ENCODE assay signal across 8 cellular contexts in the genomic region with DNA sequence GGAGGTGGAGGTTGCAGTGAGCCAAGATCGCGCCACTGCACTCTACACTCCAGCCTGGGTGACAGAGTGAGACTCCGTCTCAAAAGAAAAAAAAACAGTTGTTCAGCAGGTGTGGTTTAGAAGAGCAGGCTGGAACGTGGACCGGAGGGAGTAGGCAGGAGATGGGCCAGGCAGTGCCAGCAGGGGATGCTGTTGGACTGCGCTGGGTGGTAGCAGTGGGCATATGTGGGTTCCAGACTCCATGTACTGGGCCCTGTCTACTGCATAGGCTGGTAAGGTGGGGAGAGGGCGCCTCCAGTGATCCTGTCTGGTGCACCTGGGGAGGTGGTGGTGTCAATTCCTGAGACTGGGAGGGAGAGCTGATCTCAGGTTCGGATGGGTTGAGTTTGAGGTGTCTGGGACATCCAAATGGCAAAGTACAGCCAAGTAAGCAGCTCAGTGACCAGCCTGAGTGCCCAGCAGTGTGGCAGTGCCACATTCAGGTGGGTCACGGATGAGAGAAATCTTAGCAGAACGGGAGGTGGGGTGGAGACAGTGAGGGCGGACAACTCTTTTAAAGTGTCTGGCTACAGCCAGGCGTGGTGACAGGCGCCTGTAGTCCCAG. TPM values are rescaled to one million over a fixed set of nuclear protein-coding genes. Genes with fewer than 3 reads are reported as not detected.
DNase-seq lines count a peak whose midpoint lies in the region; ATAC-seq and TF ChIP-seq lines count a peak whose summit lies in the region.

No MANE protein-coding gene starts in this region.

- H3K27me3 ChIP-seq in H7 (ENCODE audit: control insufficient read depth, insufficient read depth, low read length) = no peaks in the 10 kb centered on the region
- no peaks in the 10 kb centered on the region for H3K27me3 ChIP-seq in adrenal gland

- WGBS in adrenal gland, 4 donors = 83 to 89% (median 87%) methylated on average over 9 to 13 of the region's 13 CpGs

- no peak overlapping the region for H3K27ac ChIP-seq in adrenal gland

- H3K4me3 ChIP-seq in AG09309 (ENCODE audit: control insufficient read depth, low read depth, low read length) (no peak overlapping the region), H7 (ENCODE audit: insufficient read depth, low read depth, low read length) (no peak overlapping the region), adrenal gland (no peak overlapping the region)

- intact Hi-C loops in adrenal gland (cut with DNase I) = no loop called here

- no peak for ATAC-seq in GM21717 (IDR thresholded peaks at IDR 0.05; ENCODE audit: unreplicated experiment)

- DNase-seq in AG09309 (ENCODE audit: low read depth) = no peak
- peak; percentile 80 for DNase-seq in H7
- peak; percentile 21 for DNase-seq in T follicular helper cell (ENCODE audit: low read depth)
- peak in 5 of 7 donors; percentile 26 to 64 (median 58) for DNase-seq in adrenal gland
- DNase-seq in iris pigment epithelial cell (ENCODE audit: low read depth) = peak; percentile 38
- DNase-seq in stimulated activated CD8-positive, alpha-beta memory T cell treated with anti-CD3 and anti-CD28 coated beads, Interleukin-12 subunit alpha, Interleukin-12 subunit beta, amount 100 ng/mL, for 1 hour (ENCODE audit: low read depth) = peak; percentile 27
- no peak for DNase-seq in T1000 (lab: John Stamatoyannopoulos, UW)

- TF ChIP-seq CTCF in AG09309 (IDR thresholded peaks at IDR 0.05; ENCODE audit: control insufficient read depth, insufficient read depth, low read depth, low read length, missing control alignments) (peak; percentile 74), adrenal gland (IDR thresholded peaks at IDR 0.05) (peak; percentile 24 to 81 (median 64))

- TF ChIP-seq POLR2A in adrenal gland (IDR thresholded peaks at IDR 0.05) = no peak

- H3K9me3 ChIP-seq in adrenal gland (replicated peaks in 1 of 3) = no peaks in the 10 kb centered on the region

- H3K4me1 ChIP-seq in adrenal gland (replicated peaks in 1 of 2) = peaks cover 0 to 8% of the 10 kb centered on the region in 2 donors

- H3K36me3 ChIP-seq in H7 (replicated peaks; ENCODE audit: control insufficient read depth, insufficient read depth, low read length) (no peaks in the 10 kb centered on the region; the same call in 1 of the 2 replicates), adrenal gland (replicated peaks in 1 of 2) (no peaks in the 10 kb centered on the region)

RNA-seq across cellular contexts. Expression of gene SFXN4, which starts 25.9 kb away (rescaled TPM):
- 15.3 and 24.6 TPM in 2 replicates for total RNA-seq in H7 (2014; rRNA removed; shearing (Covaris generic))
- total RNA-seq in adrenal gland = 10 to 100 TPM; 31.0 to 55.7 (median 45.8) TPM
- 100 to 1,000 TPM in 2 of 3 donors, 10 to 100 TPM in 1; 53.6 to 135 (median 102) TPM for polyA plus RNA-seq in adrenal gland

RNA-seq across cellular contexts. Expression of gene DENND10, which starts 35.7 kb away (rescaled TPM):
- 77.1 and 82.6 TPM in 2 replicates for total RNA-seq in H7 (2014; rRNA removed; shearing (Covaris generic))
- total RNA-seq in adrenal gland = 10 to 100 TPM; 23.4 to 65.3 (median 45.9) TPM
- polyA plus RNA-seq in adrenal gland = 10 to 100 TPM; 10.3 to 34.5 (median 20.7) TPM

RNA-seq across cellular contexts. Expression of gene PRDX3, which starts 39.0 kb away (rescaled TPM):
- 411 and 445 TPM in 2 replicates for total RNA-seq in H7 (2014; rRNA removed; shearing (Covaris generic))
- 100 to 1,000 TPM; 306 to 628 (median 425) TPM for total RNA-seq in adrenal gland
- 100 to 1,000 TPM; 150 to 596 (median 200) TPM for polyA plus RNA-seq in adrenal gland

RNA-seq across cellular contexts. Expression of gene EIF3A, which starts 58.9 kb away (rescaled TPM):
- total RNA-seq in H7 (2014; rRNA removed; shearing (Covaris generic)) = 89.3 and 129 TPM in 2 replicates
- 100 to 1,000 TPM in 1 of 8 donors, 10 to 100 TPM in 7; 65.2 to 117 (median 93.3) TPM for total RNA-seq in adrenal gland
- 100 to 1,000 TPM in 1 of 3 donors, 10 to 100 TPM in 2; 26.0 to 197 (median 51.4) TPM for polyA plus RNA-seq in adrenal gland

Comparison
In these comparisons a context has a peak if more than half of its experiments do, and no peak if none do; other contexts are left out.
1. DNase-seq: peak in H7 (single experiment), T follicular helper cell (single experiment), adrenal gland (5 of 7), iris pigment epithelial cell (single experiment) and stimulated activated CD8-positive, alpha-beta memory T cell treated with anti-CD3 and anti-CD28 coated beads, Interleukin-12 subunit alpha, Interleukin-12 subunit beta, amount 100 ng/mL, for 1 hour (single experiment); none in AG09309 (single experiment) and T1000 (single experiment).